Comparison of ENCODE assay signal across 11 cellular contexts in the genomic region with DNA sequence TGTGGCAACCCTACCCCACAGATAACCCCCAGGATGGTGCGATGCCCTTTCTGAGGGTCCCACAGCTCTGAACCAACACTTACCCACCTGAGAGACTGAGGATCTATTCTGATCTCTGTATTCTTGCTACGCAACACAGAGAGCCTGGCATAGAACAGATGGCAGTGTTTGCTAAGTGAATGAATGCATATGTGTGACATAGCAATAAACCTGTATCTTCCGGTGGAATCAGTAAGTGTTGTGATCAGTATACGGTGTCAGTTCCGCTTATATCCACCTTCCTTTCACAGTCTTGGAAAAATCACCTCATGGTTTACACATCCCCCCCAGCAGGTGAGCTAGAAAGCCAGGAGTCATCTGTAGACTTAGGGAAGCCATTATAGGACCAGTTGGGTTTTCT. TPM values are rescaled to one million over a fixed set of nuclear protein-coding genes. Genes with fewer than 3 reads are reported as not detected.
A peak's percentile ranks its signal among the peaks of the same experiment; 100 is the strongest.
DNase-seq lines count a peak whose midpoint lies in the region; ATAC-seq and TF ChIP-seq lines count a peak whose summit lies in the region.
"Had no signal": no experiment of that assay in that cellular context is flagged by ENCODE, and none has a peak within 500 bp of the region (broad histone marks: within the 10 kb centered on the region; RNA-seq: fewer than 3 reads in every experiment).

No MANE protein-coding gene starts in this region.

- H3K36me3 Mint-ChIP-seq in natural killer cell treated with Interleukin-12 subunit alpha and Interleukin-12 subunit beta and Interleukin-15 and Interleukin-18, amount 100 ng/mL, for 72 hours, result no peaks in the 10 kb centered on the region
- no peaks in the 10 kb centered on the region for H3K36me3 Mint-ChIP-seq in T-helper 17 cell (ENCODE audit: low read depth)

- H3K4me1 Mint-ChIP-seq in natural killer cell treated with Interleukin-12 subunit alpha and Interleukin-12 subunit beta and Interleukin-15 and Interleukin-18, amount 100 ng/mL, for 72 hours (ENCODE audit: low read depth in 2 of 2), result peaks cover 14 to 36% of the 10 kb centered on the region in 2 donors
- no peaks in the 10 kb centered on the region for H3K4me1 Mint-ChIP-seq in T-helper 17 cell

- no peak overlapping the region for H3K27ac ChIP-seq in brain microvascular endothelial cell
- H3K27ac ChIP-seq: KMS-11 had no signal

- peak; percentile 38 for DNase-seq in COLO668 (lab: John Stamatoyannopoulos, UW; ENCODE audit: unreplicated experiment)
- DNase-seq in NCI-H146 treated with DMSO at 0.1 percent for 48 hours (lab: John Stamatoyannopoulos, UW; ENCODE audit: unreplicated experiment), result peak; percentile 12
- DNase-seq in cerebellar cortex (ENCODE audit: low spot score), result peak; percentile 53
- no peak for DNase-seq in natural killer cell treated with Interleukin-12 subunit alpha and Interleukin-12 subunit beta and Interleukin-15 and Interleukin-18, amount 100 ng/mL, for 72 hours (ENCODE audit: low spot score)
- no peak for DNase-seq in T-helper 17 cell
- DNase-seq in activated CD4-positive, CD25-positive, alpha-beta regulatory T cell treated with anti-CD3 and anti-CD28 coated beads, Interleukin-2, amount 50 U/mL, for 72 hours, result no peak
- DNase-seq in brain microvascular endothelial cell, result no peak
- DNase-seq in KBM-7, result no peak

- H3K27me3 ChIP-seq in brain microvascular endothelial cell (replicated peaks), result no peaks in the 10 kb centered on the region

- TF ChIP-seq CTCF in brain microvascular endothelial cell (IDR thresholded peaks at IDR 0.05; ENCODE audit: low read depth, low read length, missing control alignments), result no peak

- no peaks in the 10 kb centered on the region for H3K9me3 Mint-ChIP-seq in natural killer cell treated with Interleukin-12 subunit alpha and Interleukin-12 subunit beta and Interleukin-15 and Interleukin-18, amount 100 ng/mL, for 72 hours

- H3K27ac Mint-ChIP-seq in natural killer cell treated with Interleukin-12 subunit alpha and Interleukin-12 subunit beta and Interleukin-15 and Interleukin-18, amount 100 ng/mL, for 72 hours, result peak overlapping the region; percentile 52 to 67
- H3K27ac Mint-ChIP-seq in T-helper 17 cell, result no peak overlapping the region

- in situ Hi-C loops in brain microvascular endothelial cell (cut with HindIII; ENCODE audit: low pct_ligation_motif_present, low sequenced_read_pairs), result no loop called here
- in situ Hi-C loops in KBM-7 (cut with MboI; ENCODE audit: low pct_unique_long_range_greater_than_20kb, low sequenced_read_pairs), result loop anchor here (10.0 kb wide), 1 partner anchor 125 kb away; no protein-coding TSS in a partner anchor

- peaks cover 0 to 20% of the 10 kb centered on the region in 2 donors for H3K27me3 Mint-ChIP-seq in natural killer cell treated with Interleukin-12 subunit alpha and Interleukin-12 subunit beta and Interleukin-15 and Interleukin-18, amount 100 ng/mL, for 72 hours
- H3K27me3 Mint-ChIP-seq in T-helper 17 cell, result peaks cover 5% of the 10 kb centered on the region

- peak overlapping the region; percentile 80 for H3K4me3 Mint-ChIP-seq in natural killer cell treated with Interleukin-12 subunit alpha and Interleukin-12 subunit beta and Interleukin-15 and Interleukin-18, amount 100 ng/mL, for 72 hours
- no peak overlapping the region for H3K4me3 Mint-ChIP-seq in T-helper 17 cell

- no peaks in the 10 kb centered on the region for H3K9me3 ChIP-seq in T-helper 17 cell (ENCODE audit: control insufficient read depth, low read length, poor library complexity, severe bottlenecking)

- no peak overlapping the region for H3K4me3 ChIP-seq in brain microvascular endothelial cell (ENCODE audit: low read depth, low read length)
- H3K4me3 ChIP-seq: GM12878, lung had no signal

- H3K36me3 ChIP-seq in brain microvascular endothelial cell (replicated peaks), result no peaks in the 10 kb centered on the region

- no peak for ATAC-seq in natural killer cell treated with Interleukin-12 subunit alpha and Interleukin-12 subunit beta and Interleukin-15 and Interleukin-18, amount 100 ng/mL, for 72 hours
- no peak for ATAC-seq in T-helper 17 cell
- ATAC-seq: GM12878 had no signal

RNA-seq across cellular contexts. Expression of gene HSD17B10, which starts 5.9 kb away (rescaled TPM):
- 100 to 1,000 TPM; 108 to 129 TPM for total RNA-seq in natural killer cell treated with Interleukin-12 subunit alpha and Interleukin-12 subunit beta and Interleukin-15 and Interleukin-18, amount 100 ng/mL, for 72 hours
- 10 to 100 TPM; 41.0 to 43.4 TPM for total RNA-seq in T-helper 17 cell

RNA-seq across cellular contexts. Expression of gene RIBC1, which starts 17.4 kb away (rescaled TPM):
- 1 to 10 TPM; 1.1 to 1.5 TPM for total RNA-seq in natural killer cell treated with Interleukin-12 subunit alpha and Interleukin-12 subunit beta and Interleukin-15 and Interleukin-18, amount 100 ng/mL, for 72 hours
- 1 to 10 TPM; 1.5 to 1.6 TPM for total RNA-seq in T-helper 17 cell

RNA-seq across cellular contexts. Expression of gene SMC1A, which starts 17.6 kb away (rescaled TPM):
- 100 to 1,000 TPM; 146 to 147 TPM for total RNA-seq in natural killer cell treated with Interleukin-12 subunit alpha and Interleukin-12 subunit beta and Interleukin-15 and Interleukin-18, amount 100 ng/mL, for 72 hours
- 10 to 100 TPM; 43.4 to 47.6 TPM for total RNA-seq in T-helper 17 cell

Comparison
In these comparisons a context has a peak if more than half of its experiments do, and no peak if none do; other contexts are left out.
1. DNase-seq: peak in COLO668 (single experiment), NCI-H146 treated with DMSO at 0.1 percent for 48 hours (single experiment) and cerebellar cortex (single experiment); none in natural killer cell treated with Interleukin-12 subunit alpha and Interleukin-12 subunit beta and Interleukin-15 and Interleukin-18, amount 100 ng/mL, for 72 hours (single experiment), T-helper 17 cell (0 of 3), activated CD4-positive, CD25-positive, alpha-beta regulatory T cell treated with anti-CD3 and anti-CD28 coated beads, Interleukin-2, amount 50 U/mL, for 72 hours (single experiment), brain microvascular endothelial cell (single experiment) and KBM-7 (single experiment).